ENCODE assay signal across 2 cellular contexts in the genomic region with DNA sequence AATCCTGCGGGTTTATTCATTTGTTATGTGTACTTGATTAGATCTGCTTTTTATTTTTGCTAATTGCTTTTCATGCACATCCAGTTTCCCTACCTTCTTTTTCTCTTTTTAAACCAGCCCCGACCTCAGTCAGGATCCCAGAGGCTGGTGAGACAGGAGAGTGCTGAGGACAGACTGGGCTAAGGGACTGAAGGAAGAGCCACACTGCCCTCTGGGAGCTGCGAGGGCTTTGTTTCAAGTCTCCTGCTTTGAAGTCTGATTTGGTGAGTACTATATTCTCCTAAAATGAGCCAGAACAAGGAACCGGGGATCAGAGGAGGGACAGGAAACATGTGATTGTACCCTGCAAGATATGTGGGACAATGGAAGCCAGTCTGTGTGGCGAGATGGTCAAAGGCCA.
TF ChIP-seq lines count a peak whose summit lies in the region.

No MANE protein-coding gene starts in this region.

TF ChIP-seq in A549, 52 proteins besides CTCF, POLR2A, EP300 and RAD21:
- no peak for TF ChIP-seq ESRRA (IDR thresholded peaks at IDR 0.05; ENCODE audit: borderline replicate concordance, low read length)
- TF ChIP-seq EHF (CRISPR knock-in tag; IDR thresholded peaks at IDR 0.05) = no peak
- no peak for TF ChIP-seq CBX8 (IDR thresholded peaks at IDR 0.05)
- TF ChIP-seq SMC3 (IDR thresholded peaks at IDR 0.05) = no peak
- TF ChIP-seq RFX5 (IDR thresholded peaks at IDR 0.05) = no peak
- no peak for TF ChIP-seq MAFK (IDR thresholded peaks at IDR 0.05; ENCODE audit: partially characterized antibody)
- no peak for TF ChIP-seq BHLHE40 (IDR thresholded peaks at IDR 0.05; ENCODE audit: low read depth, low read length)
- TF ChIP-seq ZSCAN20 (CRISPR knock-in tag; IDR thresholded peaks at IDR 0.05) = no peak
- TF ChIP-seq KDM5A (IDR thresholded peaks at IDR 0.05) = no peak
- no peak for TF ChIP-seq HOXB5 (CRISPR knock-in tag; IDR thresholded peaks at IDR 0.05)
- no peak for TF ChIP-seq CHD2 (IDR thresholded peaks at IDR 0.05; ENCODE audit: low read length, partially characterized antibody)
- no peak for TF ChIP-seq RARB (CRISPR knock-in tag; IDR thresholded peaks at IDR 0.05)
- no peak for TF ChIP-seq EHMT2 (IDR thresholded peaks at IDR 0.05; ENCODE audit: low read depth)
- TF ChIP-seq, protein P1, sequence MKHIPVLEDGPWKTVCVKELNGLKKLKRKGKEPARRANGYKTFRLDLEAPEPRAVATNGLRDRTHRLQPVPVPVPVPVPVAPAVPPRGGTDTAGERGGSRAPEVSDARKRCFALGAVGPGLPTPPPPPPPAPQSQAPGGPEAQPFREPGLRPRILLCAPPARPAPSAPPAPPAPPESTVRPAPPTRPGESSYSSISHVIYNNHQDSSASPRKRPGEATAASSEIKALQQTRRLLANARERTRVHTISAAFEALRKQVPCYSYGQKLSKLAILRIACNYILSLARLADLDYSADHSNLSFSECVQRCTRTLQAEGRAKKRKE (CRISPR knock-in tag; IDR thresholded peaks at IDR 0.05; ENCODE audit: low read depth) = no peak
- no peak for TF ChIP-seq CEBPB (IDR thresholded peaks at IDR 0.05)
- no peak for TF ChIP-seq POLR2AphosphoS2 (conservative IDR thresholded peaks at IDR 0.05; ENCODE audit: low read length)

TF ChIP-seq in IMR-90, 13 proteins besides CTCF, POLR2A, EP300 and RAD21:
- TF ChIP-seq BHLHE40 (IDR thresholded peaks at IDR 0.05; ENCODE audit: low read depth, low read length) = no peak
- no peak for TF ChIP-seq MXI1 (IDR thresholded peaks at IDR 0.05; ENCODE audit: borderline replicate concordance, low read depth, low read length)
- no peak for TF ChIP-seq RFX5 (IDR thresholded peaks at IDR 0.05; ENCODE audit: low read depth, low read length)
- TF ChIP-seq RCOR1 (IDR thresholded peaks at IDR 0.05; ENCODE audit: insufficient replicate concordance, low read length) = no peak
- TF ChIP-seq FOS (IDR thresholded peaks at IDR 0.05; ENCODE audit: low read depth, low read length) = no peak
- TF ChIP-seq CHD1 (IDR thresholded peaks at IDR 0.05; ENCODE audit: low read depth, low read length) = no peak
- TF ChIP-seq SMC3 (IDR thresholded peaks at IDR 0.05; ENCODE audit: low read depth, low read length) = no peak
- TF ChIP-seq, protein P2, sequence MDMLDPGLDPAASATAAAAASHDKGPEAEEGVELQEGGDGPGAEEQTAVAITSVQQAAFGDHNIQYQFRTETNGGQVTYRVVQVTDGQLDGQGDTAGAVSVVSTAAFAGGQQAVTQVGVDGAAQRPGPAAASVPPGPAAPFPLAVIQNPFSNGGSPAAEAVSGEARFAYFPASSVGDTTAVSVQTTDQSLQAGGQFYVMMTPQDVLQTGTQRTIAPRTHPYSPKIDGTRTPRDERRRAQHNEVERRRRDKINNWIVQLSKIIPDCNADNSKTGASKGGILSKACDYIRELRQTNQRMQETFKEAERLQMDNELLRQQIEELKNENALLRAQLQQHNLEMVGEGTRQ (IDR thresholded peaks at IDR 0.05; ENCODE audit: low read depth, low read length) = no peak
TF ChIP-seq in IMR-90: peak in this region for 0.
